In the genomic region with DNA sequence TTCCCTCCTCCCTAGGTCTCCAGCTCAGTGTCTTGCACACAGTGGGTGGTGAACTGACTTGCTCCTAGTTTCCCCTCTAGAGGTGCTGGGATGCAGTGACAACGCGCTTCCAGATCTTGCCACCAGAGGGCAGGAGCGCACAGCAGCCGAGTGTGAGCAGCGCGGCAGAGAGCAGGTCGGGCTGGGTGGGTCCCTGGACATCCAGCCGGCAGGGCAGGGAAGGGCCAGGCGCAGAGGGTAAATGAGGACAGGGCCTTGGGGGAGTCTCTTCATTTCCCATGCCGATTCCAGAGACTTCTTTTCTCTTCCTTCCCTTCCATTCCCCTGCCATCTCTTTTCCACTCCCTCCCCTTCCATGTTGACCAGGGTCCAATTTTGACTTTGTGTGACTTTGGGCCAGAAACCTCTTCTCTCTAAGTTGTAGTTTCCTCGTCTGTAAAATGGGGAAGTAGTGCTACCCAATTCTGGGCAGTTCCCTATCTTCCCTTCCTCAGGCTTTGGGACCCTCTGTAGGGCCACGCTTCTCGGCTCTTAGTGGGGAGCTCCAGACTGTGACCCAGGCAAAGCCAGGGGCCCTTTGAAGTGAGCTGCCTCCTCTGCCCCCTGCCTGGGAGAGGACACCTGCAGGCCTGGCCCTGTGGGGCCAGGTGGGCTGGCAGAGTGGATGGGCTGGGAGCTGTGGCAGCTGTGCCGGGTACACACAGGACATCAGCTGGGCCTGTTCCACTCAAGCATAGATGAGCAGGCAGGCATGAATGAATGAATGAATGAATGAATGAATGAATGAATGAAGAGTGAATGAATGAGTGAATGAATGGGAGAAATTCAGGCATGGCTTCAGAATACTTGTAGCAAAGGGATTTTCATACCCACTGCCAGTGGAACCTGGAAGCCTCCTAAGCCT, we compare ENCODE assay signal across 1 cellular context.
TF ChIP-seq lines count a peak whose summit lies in the region.

No MANE protein-coding gene starts in this region.

TF ChIP-seq in HepG2, 621 proteins besides CTCF, POLR2A, EP300 and RAD21 (continued from another document and continues in another):
- TF ChIP-seq, protein P1, sequence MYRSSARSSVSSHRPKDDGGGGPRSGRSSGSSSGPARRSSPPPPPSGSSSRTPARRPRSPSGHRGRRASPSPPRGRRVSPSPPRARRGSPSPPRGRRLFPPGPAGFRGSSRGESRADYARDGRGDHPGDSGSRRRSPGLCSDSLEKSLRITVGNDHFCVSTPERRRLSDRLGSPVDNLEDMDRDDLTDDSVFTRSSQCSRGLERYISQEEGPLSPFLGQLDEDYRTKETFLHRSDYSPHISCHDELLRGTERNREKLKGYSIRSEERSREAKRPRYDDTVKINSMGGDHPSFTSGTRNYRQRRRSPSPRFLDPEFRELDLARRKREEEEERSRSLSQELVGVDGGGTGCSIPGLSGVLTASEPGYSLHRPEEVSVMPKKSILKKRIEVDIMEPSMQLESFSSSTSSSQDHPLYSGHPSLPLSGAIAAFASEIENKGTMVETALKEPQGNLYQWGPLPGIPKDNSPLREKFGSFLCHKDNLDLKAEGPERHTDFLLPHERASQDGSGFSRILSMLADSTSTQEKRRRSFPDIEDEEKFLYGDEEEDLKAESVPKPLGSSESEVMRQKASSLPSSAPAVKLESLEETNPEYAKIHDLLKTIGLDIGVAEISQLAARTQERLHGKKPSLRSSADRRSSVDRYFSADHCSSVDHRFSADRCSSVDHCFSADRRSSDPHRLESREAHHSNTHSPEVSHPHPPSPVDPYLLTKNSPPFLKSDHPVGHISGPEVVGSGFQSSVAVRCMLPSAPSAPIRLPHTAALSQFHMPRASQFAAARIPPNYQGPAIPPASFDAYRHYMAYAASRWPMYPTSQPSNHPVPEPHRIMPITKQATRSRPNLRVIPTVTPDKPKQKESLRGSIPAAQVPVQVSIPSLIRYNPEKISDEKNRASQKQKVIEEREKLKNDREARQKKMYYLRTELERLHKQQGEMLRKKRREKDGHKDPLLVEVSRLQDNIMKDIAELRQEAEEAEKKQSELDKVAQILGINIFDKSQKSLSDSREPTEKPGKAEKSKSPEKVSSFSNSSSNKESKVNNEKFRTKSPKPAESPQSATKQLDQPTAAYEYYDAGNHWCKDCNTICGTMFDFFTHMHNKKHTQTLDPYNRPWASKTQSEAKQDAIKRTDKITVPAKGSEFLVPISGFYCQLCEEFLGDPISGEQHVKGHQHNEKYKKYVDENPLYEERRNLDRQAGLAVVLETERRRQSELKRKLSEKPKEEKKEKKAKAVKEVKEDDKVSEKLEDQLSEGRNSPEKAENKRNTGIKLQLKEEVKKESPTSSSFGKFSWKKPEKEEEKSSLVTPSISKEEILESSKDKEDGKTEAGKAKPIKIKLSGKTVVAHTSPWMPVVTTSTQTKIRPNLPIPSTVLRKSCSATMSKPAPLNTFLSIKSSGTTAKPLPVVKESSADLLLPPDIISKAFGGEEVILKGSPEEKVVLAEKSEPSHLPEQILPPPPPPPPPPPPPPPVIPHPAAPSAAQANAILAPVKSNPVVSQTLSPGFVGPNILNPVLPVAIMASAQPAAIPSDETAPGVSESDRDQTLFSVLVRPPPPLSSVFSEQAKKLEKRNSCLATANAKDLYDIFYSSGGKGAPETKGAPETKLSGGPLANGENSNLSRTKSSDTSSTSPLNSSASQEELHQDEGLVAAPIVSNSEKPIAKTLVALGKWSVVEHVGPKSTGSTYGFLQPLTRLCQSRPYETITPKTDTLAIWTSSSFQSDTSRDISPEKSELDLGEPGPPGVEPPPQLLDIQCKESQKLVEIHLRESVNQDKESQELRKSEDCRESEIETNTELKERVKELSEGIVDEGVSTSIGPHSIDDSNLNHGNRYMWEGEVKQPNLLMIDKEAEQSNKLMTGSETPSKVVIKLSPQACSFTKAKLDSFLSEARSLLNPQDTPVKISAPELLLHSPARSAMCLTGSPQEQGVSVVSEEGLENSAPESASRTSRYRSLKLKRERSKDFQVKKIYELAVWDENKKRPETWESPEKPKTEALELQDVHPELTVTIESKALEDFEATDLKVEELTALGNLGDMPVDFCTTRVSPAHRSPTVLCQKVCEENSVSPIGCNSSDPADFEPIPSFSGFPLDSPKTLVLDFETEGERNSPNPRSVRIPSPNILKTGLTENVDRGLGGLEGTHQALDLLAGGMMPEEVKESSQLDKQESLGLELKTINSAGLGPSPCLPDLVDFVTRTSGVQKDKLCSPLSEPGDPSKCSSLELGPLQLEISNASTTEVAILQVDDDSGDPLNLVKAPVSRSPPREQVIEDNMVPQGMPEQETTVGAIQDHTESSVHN (CRISPR knock-in tag; IDR thresholded peaks at IDR 0.05), result no peak
- TF ChIP-seq, protein P2, sequence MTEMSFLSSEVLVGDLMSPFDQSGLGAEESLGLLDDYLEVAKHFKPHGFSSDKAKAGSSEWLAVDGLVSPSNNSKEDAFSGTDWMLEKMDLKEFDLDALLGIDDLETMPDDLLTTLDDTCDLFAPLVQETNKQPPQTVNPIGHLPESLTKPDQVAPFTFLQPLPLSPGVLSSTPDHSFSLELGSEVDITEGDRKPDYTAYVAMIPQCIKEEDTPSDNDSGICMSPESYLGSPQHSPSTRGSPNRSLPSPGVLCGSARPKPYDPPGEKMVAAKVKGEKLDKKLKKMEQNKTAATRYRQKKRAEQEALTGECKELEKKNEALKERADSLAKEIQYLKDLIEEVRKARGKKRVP (CRISPR knock-in tag; IDR thresholded peaks at IDR 0.05), result no peak
- TF ChIP-seq, protein P3, sequence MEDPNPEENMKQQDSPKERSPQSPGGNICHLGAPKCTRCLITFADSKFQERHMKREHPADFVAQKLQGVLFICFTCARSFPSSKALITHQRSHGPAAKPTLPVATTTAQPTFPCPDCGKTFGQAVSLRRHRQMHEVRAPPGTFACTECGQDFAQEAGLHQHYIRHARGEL (CRISPR knock-in tag; IDR thresholded peaks at IDR 0.05), result no peak
- TF ChIP-seq ZNF441 (CRISPR knock-in tag; IDR thresholded peaks at IDR 0.05; ENCODE audit: borderline replicate concordance) (no peak), ESRRA (CRISPR knock-in tag; IDR thresholded peaks at IDR 0.05; ENCODE audit: low read depth) (peak; percentile 10; the same call in 1 of the 2 replicates), MYC (CRISPR knock-in tag; IDR thresholded peaks at IDR 0.05; ENCODE audit: borderline replicate concordance) (peak; percentile 48; the same call in 1 of the 2 replicates), NONO (IDR thresholded peaks at IDR 0.05) (no peak), NONO (CRISPR knock-in tag; conservative IDR thresholded peaks at IDR 0.05) (peak; percentile 83), ZNF775 (CRISPR knock-in tag; IDR thresholded peaks at IDR 0.05; ENCODE audit: borderline replicate concordance) (no peak), ETV5 (CRISPR knock-in tag; IDR thresholded peaks at IDR 0.05; ENCODE audit: borderline replicate concordance) (peak; percentile 54; the same call in 1 of the 2 replicates), ZNF83 (CRISPR knock-in tag; IDR thresholded peaks at IDR 0.05; ENCODE audit: borderline replicate concordance) (no peak), ZNF749 (CRISPR knock-in tag; IDR thresholded peaks at IDR 0.05; ENCODE audit: borderline replicate concordance) (no peak), ZSCAN22 (CRISPR knock-in tag; IDR thresholded peaks at IDR 0.05) (no peak), HOXA3 (CRISPR knock-in tag; IDR thresholded peaks at IDR 0.05) (peak; percentile 64; the same call in 1 of the 2 replicates), ZNF839 (CRISPR knock-in tag; IDR thresholded peaks at IDR 0.05; ENCODE audit: borderline replicate concordance) (no peak), ZNF274 (CRISPR knock-in tag; IDR thresholded peaks at IDR 0.05) (no peak), ZNF331 (CRISPR knock-in tag; IDR thresholded peaks at IDR 0.05) (peak; percentile 85), ZFP37 (CRISPR knock-in tag; IDR thresholded peaks at IDR 0.05; ENCODE audit: borderline replicate concordance) (no peak)
- TF ChIP-seq, protein P4, sequence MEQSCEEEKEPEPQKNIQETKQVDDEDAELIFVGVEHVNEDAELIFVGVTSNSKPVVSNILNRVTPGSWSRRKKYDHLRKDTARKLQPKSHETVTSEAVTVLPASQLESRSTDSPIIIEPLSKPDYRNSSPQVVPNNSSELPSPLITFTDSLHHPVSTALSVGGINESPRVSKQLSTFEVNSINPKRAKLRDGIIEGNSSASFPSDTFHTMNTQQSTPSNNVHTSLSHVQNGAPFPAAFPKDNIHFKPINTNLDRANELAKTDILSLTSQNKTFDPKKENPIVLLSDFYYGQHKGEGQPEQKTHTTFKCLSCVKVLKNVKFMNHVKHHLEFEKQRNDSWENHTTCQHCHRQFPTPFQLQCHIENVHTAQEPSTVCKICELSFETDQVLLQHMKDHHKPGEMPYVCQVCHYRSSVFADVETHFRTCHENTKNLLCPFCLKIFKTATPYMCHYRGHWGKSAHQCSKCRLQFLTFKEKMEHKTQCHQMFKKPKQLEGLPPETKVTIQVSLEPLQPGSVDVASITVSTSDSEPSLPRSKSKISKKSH (CRISPR knock-in tag; IDR thresholded peaks at IDR 0.05; ENCODE audit: borderline replicate concordance), result no peak
- TF ChIP-seq, protein P5, sequence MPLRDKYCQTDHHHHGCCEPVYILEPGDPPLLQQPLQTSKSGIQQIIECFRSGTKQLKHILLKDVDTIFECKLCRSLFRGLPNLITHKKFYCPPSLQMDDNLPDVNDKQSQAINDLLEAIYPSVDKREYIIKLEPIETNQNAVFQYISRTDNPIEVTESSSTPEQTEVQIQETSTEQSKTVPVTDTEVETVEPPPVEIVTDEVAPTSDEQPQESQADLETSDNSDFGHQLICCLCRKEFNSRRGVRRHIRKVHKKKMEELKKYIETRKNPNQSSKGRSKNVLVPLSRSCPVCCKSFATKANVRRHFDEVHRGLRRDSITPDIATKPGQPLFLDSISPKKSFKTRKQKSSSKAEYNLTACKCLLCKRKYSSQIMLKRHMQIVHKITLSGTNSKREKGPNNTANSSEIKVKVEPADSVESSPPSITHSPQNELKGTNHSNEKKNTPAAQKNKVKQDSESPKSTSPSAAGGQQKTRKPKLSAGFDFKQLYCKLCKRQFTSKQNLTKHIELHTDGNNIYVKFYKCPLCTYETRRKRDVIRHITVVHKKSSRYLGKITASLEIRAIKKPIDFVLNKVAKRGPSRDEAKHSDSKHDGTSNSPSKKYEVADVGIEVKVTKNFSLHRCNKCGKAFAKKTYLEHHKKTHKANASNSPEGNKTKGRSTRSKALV (CRISPR knock-in tag; IDR thresholded peaks at IDR 0.05), result peak; percentile 59; the same call in 1 of the 2 replicates
- TF ChIP-seq, protein P6, sequence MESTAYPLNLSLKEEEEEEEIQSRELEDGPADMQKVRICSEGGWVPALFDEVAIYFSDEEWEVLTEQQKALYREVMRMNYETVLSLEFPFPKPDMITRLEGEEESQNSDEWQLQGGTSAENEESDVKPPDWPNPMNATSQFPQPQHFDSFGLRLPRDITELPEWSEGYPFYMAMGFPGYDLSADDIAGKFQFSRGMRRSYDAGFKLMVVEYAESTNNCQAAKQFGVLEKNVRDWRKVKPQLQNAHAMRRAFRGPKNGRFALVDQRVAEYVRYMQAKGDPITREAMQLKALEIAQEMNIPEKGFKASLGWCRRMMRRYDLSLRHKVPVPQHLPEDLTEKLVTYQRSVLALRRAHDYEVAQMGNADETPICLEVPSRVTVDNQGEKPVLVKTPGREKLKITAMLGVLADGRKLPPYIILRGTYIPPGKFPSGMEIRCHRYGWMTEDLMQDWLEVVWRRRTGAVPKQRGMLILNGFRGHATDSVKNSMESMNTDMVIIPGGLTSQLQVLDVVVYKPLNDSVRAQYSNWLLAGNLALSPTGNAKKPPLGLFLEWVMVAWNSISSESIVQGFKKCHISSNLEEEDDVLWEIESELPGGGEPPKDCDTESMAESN (CRISPR knock-in tag; conservative IDR thresholded peaks at IDR 0.05), result peak; percentile 84
- TF ChIP-seq, protein P7, sequence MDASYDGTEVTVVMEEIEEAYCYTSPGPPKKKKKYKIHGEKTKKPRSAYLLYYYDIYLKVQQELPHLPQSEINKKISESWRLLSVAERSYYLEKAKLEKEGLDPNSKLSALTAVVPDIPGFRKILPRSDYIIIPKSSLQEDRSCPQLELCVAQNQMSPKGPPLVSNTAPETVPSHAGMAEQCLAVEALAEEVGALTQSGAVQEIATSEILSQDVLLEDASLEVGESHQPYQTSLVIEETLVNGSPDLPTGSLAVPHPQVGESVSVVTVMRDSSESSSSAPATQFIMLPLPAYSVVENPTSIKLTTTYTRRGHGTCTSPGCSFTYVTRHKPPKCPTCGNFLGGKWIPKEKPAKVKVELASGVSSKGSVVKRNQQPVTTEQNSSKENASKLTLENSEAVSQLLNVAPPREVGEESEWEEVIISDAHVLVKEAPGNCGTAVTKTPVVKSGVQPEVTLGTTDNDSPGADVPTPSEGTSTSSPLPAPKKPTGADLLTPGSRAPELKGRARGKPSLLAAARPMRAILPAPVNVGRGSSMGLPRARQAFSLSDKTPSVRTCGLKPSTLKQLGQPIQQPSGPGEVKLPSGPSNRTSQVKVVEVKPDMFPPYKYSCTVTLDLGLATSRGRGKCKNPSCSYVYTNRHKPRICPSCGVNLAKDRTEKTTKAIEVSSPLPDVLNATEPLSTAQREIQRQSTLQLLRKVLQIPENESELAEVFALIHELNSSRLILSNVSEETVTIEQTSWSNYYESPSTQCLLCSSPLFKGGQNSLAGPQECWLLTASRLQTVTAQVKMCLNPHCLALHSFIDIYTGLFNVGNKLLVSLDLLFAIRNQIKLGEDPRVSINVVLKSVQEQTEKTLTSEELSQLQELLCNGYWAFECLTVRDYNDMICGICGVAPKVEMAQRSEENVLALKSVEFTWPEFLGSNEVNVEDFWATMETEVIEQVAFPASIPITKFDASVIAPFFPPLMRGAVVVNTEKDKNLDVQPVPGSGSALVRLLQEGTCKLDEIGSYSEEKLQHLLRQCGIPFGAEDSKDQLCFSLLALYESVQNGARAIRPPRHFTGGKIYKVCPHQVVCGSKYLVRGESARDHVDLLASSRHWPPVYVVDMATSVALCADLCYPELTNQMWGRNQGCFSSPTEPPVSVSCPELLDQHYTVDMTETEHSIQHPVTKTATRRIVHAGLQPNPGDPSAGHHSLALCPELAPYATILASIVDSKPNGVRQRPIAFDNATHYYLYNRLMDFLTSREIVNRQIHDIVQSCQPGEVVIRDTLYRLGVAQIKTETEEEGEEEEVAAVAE (CRISPR knock-in tag; IDR thresholded peaks at IDR 0.05; ENCODE audit: borderline replicate concordance), result no peak
- TF ChIP-seq, protein P8, sequence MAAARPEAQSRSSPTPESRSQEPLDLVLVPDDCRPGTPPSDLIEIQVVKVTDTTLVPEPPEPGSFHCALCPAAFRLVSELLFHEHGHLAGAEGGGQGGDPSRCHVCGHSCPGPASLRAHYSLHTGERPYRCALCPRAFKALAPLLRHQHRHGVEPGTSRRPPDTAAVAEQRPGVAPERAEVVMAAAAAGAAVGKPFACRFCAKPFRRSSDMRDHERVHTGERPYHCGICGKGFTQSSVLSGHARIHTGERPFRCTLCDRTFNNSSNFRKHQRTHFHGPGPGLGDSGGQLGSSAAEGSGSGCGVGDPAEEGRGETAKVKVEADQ (CRISPR knock-in tag; IDR thresholded peaks at IDR 0.05; ENCODE audit: borderline replicate concordance), result peak; percentile 67; the same call in 1 of the 2 replicates
- TF ChIP-seq, protein P9, sequence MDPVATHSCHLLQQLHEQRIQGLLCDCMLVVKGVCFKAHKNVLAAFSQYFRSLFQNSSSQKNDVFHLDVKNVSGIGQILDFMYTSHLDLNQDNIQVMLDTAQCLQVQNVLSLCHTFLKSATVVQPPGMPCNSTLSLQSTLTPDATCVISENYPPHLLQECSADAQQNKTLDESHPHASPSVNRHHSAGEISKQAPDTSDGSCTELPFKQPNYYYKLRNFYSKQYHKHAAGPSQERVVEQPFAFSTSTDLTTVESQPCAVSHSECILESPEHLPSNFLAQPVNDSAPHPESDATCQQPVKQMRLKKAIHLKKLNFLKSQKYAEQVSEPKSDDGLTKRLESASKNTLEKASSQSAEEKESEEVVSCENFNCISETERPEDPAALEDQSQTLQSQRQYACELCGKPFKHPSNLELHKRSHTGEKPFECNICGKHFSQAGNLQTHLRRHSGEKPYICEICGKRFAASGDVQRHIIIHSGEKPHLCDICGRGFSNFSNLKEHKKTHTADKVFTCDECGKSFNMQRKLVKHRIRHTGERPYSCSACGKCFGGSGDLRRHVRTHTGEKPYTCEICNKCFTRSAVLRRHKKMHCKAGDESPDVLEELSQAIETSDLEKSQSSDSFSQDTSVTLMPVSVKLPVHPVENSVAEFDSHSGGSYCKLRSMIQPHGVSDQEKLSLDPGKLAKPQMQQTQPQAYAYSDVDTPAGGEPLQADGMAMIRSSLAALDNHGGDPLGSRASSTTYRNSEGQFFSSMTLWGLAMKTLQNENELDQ (CRISPR knock-in tag; IDR thresholded peaks at IDR 0.05; ENCODE audit: borderline replicate concordance), result no peak
